ENCODE assay signal across 34 cellular contexts in the genomic region with DNA sequence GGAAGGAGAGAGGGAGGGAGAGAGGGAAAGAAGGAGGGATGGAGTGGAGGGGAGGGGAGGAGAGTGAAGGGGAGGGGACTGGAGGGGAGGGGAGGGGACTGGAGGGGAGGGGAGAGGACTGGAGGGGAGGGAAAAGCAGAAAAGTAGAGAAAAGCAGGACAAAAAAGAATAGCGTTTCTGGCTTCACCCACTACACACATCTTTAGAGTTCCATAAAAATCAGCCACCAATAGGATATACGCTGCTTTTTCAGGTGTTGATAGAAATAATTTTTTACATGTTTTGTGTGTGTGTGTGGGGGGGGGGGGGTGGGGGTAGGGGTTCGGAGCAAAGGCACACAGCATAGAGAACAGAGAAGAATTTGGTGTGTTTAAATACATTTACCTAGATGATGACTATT.
"Had no signal": no experiment of that assay in that cellular context is flagged by ENCODE, and none has a peak within 500 bp of the region (broad histone marks: within the 10 kb centered on the region; RNA-seq: fewer than 3 reads in every experiment).

No MANE protein-coding gene starts in this region.

- H3K36me3 ChIP-seq: MG63 had no signal

- H3K9me3 ChIP-seq: MG63 had no signal

- H3K27me3 ChIP-seq: MG63 had no signal

- DNase-seq: Karpas-422, Kasumi-1, MG63, MM.1S, MV-4-11, NCI-H1048, NCI-H1092, NCI-H1092 treated with DMSO at 0.1 percent for 48 hours, NCI-H1105, NCI-H1105 treated with DMSO at 0.1 percent for 48 hours, NCI-H1417, NCI-H1417 treated with DMSO at 0.1 percent for 48 hours, NCI-H1436, NCI-H1436 treated with DMSO at 0.1 percent for 48 hours, NCI-H146, NCI-H1694, NCI-H1694 treated with DMSO at 0.1 percent for 48 hours, NCI-H187, NCI-H187 treated with DMSO at 0.1 percent for 48 hours, NCI-H1930, NCI-H2029, NCI-H2029 treated with DMSO at 0.1 percent for 48 hours, NCI-H2081, NCI-H2081 treated with DMSO at 0.1 percent for 48 hours, NCI-H2107, NCI-H2171, NCI-H2171 treated with DMSO at 0.1 percent for 48 hours, NCI-H2227 treated with DMSO at 0.1 percent for 48 hours, NCI-H226, NCI-H345, NCI-H446, NCI-H446 treated with DMSO at 0.1 percent for 48 hours, NCI-H510A, NCI-H510A treated with DMSO at 0.1 percent for 48 hours had no signal

- H3K4me3 ChIP-seq: MG63 had no signal
